ENCODE assay signal across 2 cellular contexts in genomic region chr1:27744556-27744955, GRCh38.
A peak's percentile ranks its signal among the peaks of the same experiment; 100 is the strongest.
TF ChIP-seq lines count a peak whose summit lies in the region.

No MANE protein-coding gene starts in this region.

TF ChIP-seq in HCT116, 20 proteins besides CTCF, POLR2A, EP300 and RAD21:
- TF ChIP-seq JUND (IDR thresholded peaks at IDR 0.05) (no peak), CEBPB (IDR thresholded peaks at IDR 0.05; ENCODE audit: low read depth) (no peak), ZNF274 (IDR thresholded peaks at IDR 0.05; ENCODE audit: low read depth, low read length) (no peak), FOSL1 (IDR thresholded peaks at IDR 0.05; ENCODE audit: low read depth) (no peak), SP1 (IDR thresholded peaks at IDR 0.05; ENCODE audit: low read depth) (no peak), YY1 (IDR thresholded peaks at IDR 0.05; ENCODE audit: extremely low read depth, insufficient replicate concordance, low read depth, low read length) (no peak), TCF7L2 (IDR thresholded peaks at IDR 0.05; ENCODE audit: borderline replicate concordance, extremely low read depth, insufficient read depth, insufficient read length) (no peak), SRF (IDR thresholded peaks at IDR 0.05; ENCODE audit: low read depth) (no peak), EGR1 (IDR thresholded peaks at IDR 0.05; ENCODE audit: low read depth) (no peak), EZH2 (IDR thresholded peaks at IDR 0.05) (no peak), ELF1 (IDR thresholded peaks at IDR 0.05; ENCODE audit: borderline replicate concordance, low read depth) (no peak), EZH2phosphoT487 (IDR thresholded peaks at IDR 0.05; ENCODE audit: borderline replicate concordance) (no peak), REST (IDR thresholded peaks at IDR 0.05; ENCODE audit: low read depth) (no peak), CBX3 (IDR thresholded peaks at IDR 0.05; ENCODE audit: low read depth) (no peak), ZBTB33 (IDR thresholded peaks at IDR 0.05; ENCODE audit: extremely low read depth, insufficient replicate concordance, low read length) (no peak), SIN3A (IDR thresholded peaks at IDR 0.05; ENCODE audit: low read depth) (no peak), ZFX (IDR thresholded peaks at IDR 0.05) (no peak)
- TF ChIP-seq, protein P1, sequence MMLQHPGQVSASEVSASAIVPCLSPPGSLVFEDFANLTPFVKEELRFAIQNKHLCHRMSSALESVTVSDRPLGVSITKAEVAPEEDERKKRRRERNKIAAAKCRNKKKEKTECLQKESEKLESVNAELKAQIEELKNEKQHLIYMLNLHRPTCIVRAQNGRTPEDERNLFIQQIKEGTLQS (IDR thresholded peaks at IDR 0.05): no peak

TF ChIP-seq in K562, 482 proteins besides CTCF, POLR2A, EP300 and RAD21:
- TF ChIP-seq YY1 (IDR thresholded peaks at IDR 0.05; ENCODE audit: borderline replicate concordance in 1 of 3, control insufficient read depth in 1 of 3, extremely low read depth in 1 of 3, insufficient read depth in 3 of 3, insufficient read length in 1 of 3, insufficient replicate concordance in 2 of 3, low read depth in 1 of 3, low read length in 2 of 3) (peak in 1 of 3 experiments; percentile 22), SRF (CRISPR knock-in tag; IDR thresholded peaks at IDR 0.05) (no peak)
